8 cellular contexts compared by ENCODE assay signal in genomic region chr3:153160451-153161137, GRCh38. TPM values are rescaled to one million over a fixed set of nuclear protein-coding genes. Genes with fewer than 3 reads are reported as not detected.
A peak's percentile ranks its signal among the peaks of the same experiment; 100 is the strongest.
DNase-seq lines count a peak whose midpoint lies in the region; ATAC-seq and TF ChIP-seq lines count a peak whose summit lies in the region.

No MANE protein-coding gene starts in this region.

- H2BK12ac ChIP-seq in trophoblast cell (ENCODE audit: low read length), result peak overlapping the region; percentile 16

- H3K36me3 ChIP-seq in SK-N-MC (ENCODE audit: insufficient read depth, low read length) (no peaks in the 10 kb centered on the region), cardiac muscle cell (no peaks in the 10 kb centered on the region), trophoblast cell (ENCODE audit: control insufficient read depth in 1 of 2, insufficient read depth in 2 of 2, low read length in 2 of 2) (no peaks in the 10 kb centered on the region), upper lobe of left lung (no peaks in the 10 kb centered on the region)

- DNase-seq in COLO829 (ENCODE audit: low spot score) (peak; percentile 89), HS-27A (ENCODE audit: low read depth) (peak; percentile 68), SK-N-MC (ENCODE audit: low read depth, low spot score) (no peak), cardiac muscle cell (ENCODE audit: low read depth in 1 of 2, low spot score in 1 of 2) (peak; percentile 82 to 91), trophoblast cell (peak; percentile 93 to 94), upper lobe of left lung (peak; percentile 87 to 94)
- peak; percentile 79 for DNase-seq in activated naive CD8-positive, alpha-beta T cell treated with anti-CD3 and anti-CD28 coated beads for 36 hours

- H3K9ac ChIP-seq in SK-N-MC (ENCODE audit: insufficient read length) (peak overlapping the region; percentile 68), trophoblast cell (ENCODE audit: low read length) (peak overlapping the region; percentile 28)

- H3K4me3 ChIP-seq in SK-N-MC (peak overlapping the region; percentile 89), cardiac muscle cell (peak overlapping the region; percentile 59), trophoblast cell (ENCODE audit: low read depth, low read length) (peak overlapping the region; percentile 71), upper lobe of left lung (peak overlapping the region; percentile 70 to 94 (median 84))

- peak overlapping the region; percentile 19 for H3K18ac ChIP-seq in trophoblast cell (ENCODE audit: low read length)

- H2AFZ ChIP-seq in trophoblast cell (ENCODE audit: insufficient read depth, low read length, poor library complexity), result peak overlapping the region; percentile 24

- H3K36me3 Mint-ChIP-seq in activated naive CD8-positive, alpha-beta T cell treated with anti-CD3 and anti-CD28 coated beads for 36 hours, result peaks cover 9% of the 10 kb centered on the region

- peak overlapping the region; percentile 70 for H4K8ac ChIP-seq in trophoblast cell (ENCODE audit: low read depth, low read length)

- H3K4me1 Mint-ChIP-seq in activated naive CD8-positive, alpha-beta T cell treated with anti-CD3 and anti-CD28 coated beads for 36 hours, result peaks cover 23% of the 10 kb centered on the region

- WGBS in trophoblast cell (ENCODE audit: extremely low coverage, insufficient coverage, insufficient read length), result no CpG with 5 or more reads among the region's 43 CpGs
- WGBS in upper lobe of left lung, 2 donors, result 0 to 1% methylated on average over 11 to 30 of the region's 43 CpGs

- peak overlapping the region; percentile 80 for H3K14ac ChIP-seq in trophoblast cell (ENCODE audit: low read length)

- H3K4me1 ChIP-seq in cardiac muscle cell (ENCODE audit: low read depth) (peaks cover 10% of the 10 kb centered on the region), trophoblast cell (ENCODE audit: control insufficient read depth in 1 of 2, insufficient read depth in 2 of 2, low read length in 2 of 2) (no peaks in the 10 kb centered on the region), upper lobe of left lung (peaks cover 17 to 26% (median 18%) of the 10 kb centered on the region in 4 donors)

- H3K9me3 ChIP-seq in SK-N-MC (ENCODE audit: low read depth, low read length), result no peaks in the 10 kb centered on the region
- no peaks in the 10 kb centered on the region for H3K9me3 ChIP-seq in cardiac muscle cell (ENCODE audit: low read depth)
- no peaks in the 10 kb centered on the region for H3K9me3 ChIP-seq in trophoblast cell (ENCODE audit: insufficient read depth, low read depth, low read length)
- no peaks in the 10 kb centered on the region for H3K9me3 ChIP-seq in upper lobe of left lung

- H3K9me3 Mint-ChIP-seq in activated naive CD8-positive, alpha-beta T cell treated with anti-CD3 and anti-CD28 coated beads for 36 hours, result no peaks in the 10 kb centered on the region

- no peaks in the 10 kb centered on the region for H3K27me3 ChIP-seq in cardiac muscle cell
- no peaks in the 10 kb centered on the region for H3K27me3 ChIP-seq in trophoblast cell (ENCODE audit: insufficient read depth, low read length)
- no peaks in the 10 kb centered on the region for H3K27me3 ChIP-seq in upper lobe of left lung

- no peak for TF ChIP-seq CTCF in cardiac muscle cell (IDR thresholded peaks at IDR 0.05; ENCODE audit: low read depth, low read length)
- no peak for TF ChIP-seq CTCF in upper lobe of left lung (IDR thresholded peaks at IDR 0.05)

- peaks cover 24% of the 10 kb centered on the region for H3K79me1 ChIP-seq in trophoblast cell (ENCODE audit: low read length)

- no peak overlapping the region for H3K27ac ChIP-seq in SK-N-MC
- peak overlapping the region; percentile 79 for H3K27ac ChIP-seq in cardiac muscle cell
- H3K27ac ChIP-seq in trophoblast cell (ENCODE audit: low read depth, low read length), result peak overlapping the region; percentile 81
- peak overlapping the region; percentile 92 to 97 (median 96) for H3K27ac ChIP-seq in upper lobe of left lung

- H4K12ac ChIP-seq in trophoblast cell (ENCODE audit: low read depth, low read length), result peak overlapping the region; percentile 40

- peak overlapping the region; percentile 54 for H2BK120ac ChIP-seq in trophoblast cell (ENCODE audit: insufficient read depth, low read length, poor library complexity)

- H3K4ac ChIP-seq in trophoblast cell (ENCODE audit: low read depth, low read length), result peak overlapping the region; percentile 17

- no peaks in the 10 kb centered on the region for H3K27me3 Mint-ChIP-seq in activated naive CD8-positive, alpha-beta T cell treated with anti-CD3 and anti-CD28 coated beads for 36 hours

- TF ChIP-seq POLR2A in upper lobe of left lung (IDR thresholded peaks at IDR 0.05), result peak in 2 of 4 donors; percentile 68 to 71

- peak; percentile 15 for ATAC-seq in GM19468 (IDR thresholded peaks at IDR 0.05; ENCODE audit: extremely low read depth, unreplicated experiment)
- ATAC-seq in upper lobe of left lung (ENCODE audit: low FRiP score in 2 of 2), result peak; percentile 57 to 63

- TF ChIP-seq EP300 in upper lobe of left lung (IDR thresholded peaks at IDR 0.05), result peak in 1 of 4 donors; percentile 8

- H3K23ac ChIP-seq in trophoblast cell (ENCODE audit: low read length), result no peak overlapping the region

- peak overlapping the region; percentile 0 for H2AK5ac ChIP-seq in trophoblast cell (ENCODE audit: low read length)

- peak overlapping the region; percentile 65 for H2BK5ac ChIP-seq in trophoblast cell (ENCODE audit: low read depth, low read length, poor library complexity)

- H4K91ac ChIP-seq in trophoblast cell (ENCODE audit: low read depth, low read length), result peak overlapping the region; percentile 78

- peaks cover 23% of the 10 kb centered on the region for H3K79me2 ChIP-seq in trophoblast cell (ENCODE audit: control insufficient read depth, insufficient read depth, low read length, poor library complexity)

- H3K4me3 Mint-ChIP-seq in activated naive CD8-positive, alpha-beta T cell treated with anti-CD3 and anti-CD28 coated beads for 36 hours, result peak overlapping the region; percentile 96

- peak overlapping the region; percentile 95 for H3K27ac Mint-ChIP-seq in activated naive CD8-positive, alpha-beta T cell treated with anti-CD3 and anti-CD28 coated beads for 36 hours

- H3K4me2 ChIP-seq in trophoblast cell (ENCODE audit: low read length), result peak overlapping the region; percentile 76

RNA-seq across cellular contexts. Expression of gene RAP2B, which starts 1.4 kb away (rescaled TPM):
- 10 to 100 TPM; 12.4 to 12.7 TPM for total RNA-seq in activated naive CD8-positive, alpha-beta T cell treated with anti-CD3 and anti-CD28 coated beads for 36 hours
- total RNA-seq in cardiac muscle cell (6.9 and 8.2 TPM in 2 replicates), upper lobe of left lung (10 to 100 TPM; 12.3 to 32.0 (median 22.9) TPM)
- 5.3 and 5.7 TPM in 2 replicates for polyA plus RNA-seq in cardiac muscle cell
- polyA plus RNA-seq in trophoblast cell (2013), result 12.1 and 13.1 TPM in 2 replicates
